Comparison of ENCODE assay signal across 8 cellular contexts in genomic region chr22:44325718-44326548, GRCh38. TPM values are rescaled to one million over a fixed set of nuclear protein-coding genes. Genes with fewer than 3 reads are reported as not detected.
DNase-seq lines count a peak whose midpoint lies in the region; ATAC-seq and TF ChIP-seq lines count a peak whose summit lies in the region.

No MANE protein-coding gene starts in this region.

- no peak for TF ChIP-seq CTCF in thoracic aorta (IDR thresholded peaks at IDR 0.05)

- in situ Hi-C loops in KBM-7 (cut with MboI; ENCODE audit: low pct_unique_long_range_greater_than_20kb, low sequenced_read_pairs) = no loop called here

- intact Hi-C loops in activated CD4-positive, alpha-beta T cell treated with anti-CD3 and anti-CD28 coated beads, Interleukin-2, amount 10 ng/mL, durations not matched to agents 24 days and 14 days (cut with micrococcal nuclease) = no loop called here

- H3K4me3 ChIP-seq in adipocyte (ENCODE audit: low read length) = peak overlapping the region; percentile 88
- H3K4me3 ChIP-seq in thoracic aorta = peak overlapping the region; percentile 71

- H3K9me3 Mint-ChIP-seq in activated CD4-positive, alpha-beta T cell treated with anti-CD3 and anti-CD28 coated beads, Interleukin-2, amount 10 ng/mL, durations not matched to agents 24 days and 14 days = peaks cover 6% of the 10 kb centered on the region

- H3K27me3 ChIP-seq in adipocyte (replicated peaks; ENCODE audit: control insufficient read depth, insufficient read depth, low read length) = no peaks in the 10 kb centered on the region
- H3K27me3 ChIP-seq in thoracic aorta (replicated peaks; ENCODE audit: insufficient read depth) = no peaks in the 10 kb centered on the region

- H3K4me1 ChIP-seq in adipocyte (ENCODE audit: control insufficient read depth, insufficient read depth, low read length) (peaks cover 8% of the 10 kb centered on the region), thoracic aorta (ENCODE audit: control insufficient read depth in 1 of 2, low read depth in 2 of 2) (peaks cover 8 to 12% of the 10 kb centered on the region in 2 donors)

- H3K4me3 Mint-ChIP-seq in activated CD4-positive, alpha-beta T cell treated with anti-CD3 and anti-CD28 coated beads, Interleukin-2, amount 10 ng/mL, durations not matched to agents 24 days and 14 days = peak overlapping the region; percentile 75

- no peak overlapping the region for H3K27ac Mint-ChIP-seq in activated CD4-positive, alpha-beta T cell treated with anti-CD3 and anti-CD28 coated beads, Interleukin-2, amount 10 ng/mL, durations not matched to agents 24 days and 14 days

- no peaks in the 10 kb centered on the region for H3K36me3 ChIP-seq in adipocyte (ENCODE audit: control insufficient read depth, insufficient read depth, low read length, severe bottlenecking)
- no peaks in the 10 kb centered on the region for H3K36me3 ChIP-seq in thoracic aorta

- DNase-seq in activated CD4-positive, alpha-beta T cell treated with anti-CD3 and anti-CD28 coated beads, Interleukin-2, amount 10 ng/mL, durations not matched to agents 24 days and 14 days = no peak
- DNase-seq in activated CD4-positive, alpha-beta T cell treated with anti-CD3 and anti-CD28 coated beads for 1 hour = no peak
- DNase-seq in adipocyte (ENCODE audit: low read depth) = peak; percentile 84
- peak; percentile 37 for DNase-seq in kidney glomerular epithelial cell (lab: John Stamatoyannopoulos, UW)
- DNase-seq in thoracic aorta (ENCODE audit: low spot score) = no peak
- DNase-seq in KBM-7 = no peak
- no peak for DNase-seq in NCI-H1092 treated with DMSO at 0.1 percent for 48 hours (lab: John Stamatoyannopoulos, UW)

- H3K27ac ChIP-seq in thoracic aorta = no peak overlapping the region

- no peaks in the 10 kb centered on the region for H3K9me3 ChIP-seq in adipocyte (ENCODE audit: control insufficient read depth, low read length)
- H3K9me3 ChIP-seq in thoracic aorta = no peaks in the 10 kb centered on the region

- ATAC-seq in thoracic aorta (ENCODE audit: insufficient number of reproducible peaks, low FRiP score, low read depth) (peak; percentile 41), GM18858 (IDR thresholded peaks at IDR 0.05; ENCODE audit: unreplicated experiment) (no peak)

- peak overlapping the region; percentile 85 for H3K9ac ChIP-seq in adipocyte (ENCODE audit: low read length)

- peaks cover 13% of the 10 kb centered on the region for H3K4me1 Mint-ChIP-seq in activated CD4-positive, alpha-beta T cell treated with anti-CD3 and anti-CD28 coated beads, Interleukin-2, amount 10 ng/mL, durations not matched to agents 24 days and 14 days

- H3K27me3 Mint-ChIP-seq in activated CD4-positive, alpha-beta T cell treated with anti-CD3 and anti-CD28 coated beads, Interleukin-2, amount 10 ng/mL, durations not matched to agents 24 days and 14 days = peaks cover 55% of the 10 kb centered on the region

- no peaks in the 10 kb centered on the region for H3K36me3 Mint-ChIP-seq in activated CD4-positive, alpha-beta T cell treated with anti-CD3 and anti-CD28 coated beads, Interleukin-2, amount 10 ng/mL, durations not matched to agents 24 days and 14 days (ENCODE audit: low read depth)

RNA-seq across cellular contexts. Expression of gene SHISAL1, which starts 13.2 kb away (rescaled TPM):
- total RNA-seq in activated CD4-positive, alpha-beta T cell treated with anti-CD3 and anti-CD28 coated beads, Interleukin-2, amount 10 ng/mL, durations not matched to agents 24 days and 14 days = not detected in 2 replicates
- 1 to 10 TPM in 1 of 2 donors, under 1 TPM in 1; 0.81 to 3.4 TPM for total RNA-seq in thoracic aorta

Comparison
In these comparisons a context has a peak if more than half of its experiments do, and no peak if none do; other contexts are left out.
1. DNase-seq: peak in adipocyte (single experiment) and kidney glomerular epithelial cell (single experiment); none in activated CD4-positive, alpha-beta T cell treated with anti-CD3 and anti-CD28 coated beads, Interleukin-2, amount 10 ng/mL, durations not matched to agents 24 days and 14 days (single experiment), activated CD4-positive, alpha-beta T cell treated with anti-CD3 and anti-CD28 coated beads for 1 hour (single experiment), thoracic aorta (single experiment), KBM-7 (single experiment) and NCI-H1092 treated with DMSO at 0.1 percent for 48 hours (single experiment).